13 cellular contexts compared by ENCODE assay signal in genomic region chr22:25051983-25052710, GRCh38.
A peak's percentile ranks its signal among the peaks of the same experiment; 100 is the strongest.
DNase-seq lines count a peak whose midpoint lies in the region; ATAC-seq and TF ChIP-seq lines count a peak whose summit lies in the region.
"Had no signal": no experiment of that assay in that cellular context is flagged by ENCODE, and none has a peak within 500 bp of the region (broad histone marks: within the 10 kb centered on the region; RNA-seq: fewer than 3 reads in every experiment).

No MANE protein-coding gene starts in this region.

- peaks cover 15% of the 10 kb centered on the region for H3K4me1 Mint-ChIP-seq in nephron progenitor cell

- H3K27me3 Mint-ChIP-seq in nephron progenitor cell (ENCODE audit: low read depth, poor library complexity): no peaks in the 10 kb centered on the region

- no peak overlapping the region for H3K4me3 Mint-ChIP-seq in nephron progenitor cell
- H3K4me3 Mint-ChIP-seq: T-helper 1 cell treated with Interleukin-12 subunit alpha and Interleukin-12 subunit beta and Interleukin-4 antibody, amounts not matched to agents 30 μg/mL and 1 μg/mL, for 36 hours had no signal

- peaks cover 13% of the 10 kb centered on the region for H3K9me3 Mint-ChIP-seq in nephron progenitor cell

- H3K27ac Mint-ChIP-seq in nephron progenitor cell: no peak overlapping the region
- H3K27ac Mint-ChIP-seq: T-helper 1 cell treated with Interleukin-12 subunit alpha and Interleukin-12 subunit beta and Interleukin-4 antibody, amounts not matched to agents 30 μg/mL and 1 μg/mL, for 36 hours had no signal

- H3K36me3 Mint-ChIP-seq in nephron progenitor cell (ENCODE audit: low read depth): peaks cover 34% of the 10 kb centered on the region

- intact Hi-C loops in Right ventricle myocardium superior (cut with DNase I) (loop anchor here (10.0 kb wide), 1 partner anchor 287 kb away; no protein-coding TSS in a partner anchor), cardiac septum (cut with DNase I) (no loop called here)

- peak; percentile 61 for DNase-seq in Right ventricle myocardium superior
- no peak for DNase-seq in cardiac septum (ENCODE audit: low spot score)
- peak; percentile 14 for DNase-seq in RPMI7951 (ENCODE audit: low read depth)
- peak; percentile 40 for DNase-seq in kidney tubule cell (ENCODE audit: low spot score)
- no peak for DNase-seq in stimulated activated CD4-positive, alpha-beta T cell treated with anti-CD3 and anti-CD28 coated beads, Interleukin-4, amount 100 ng/mL, for 4 hours
- DNase-seq in nephron progenitor cell: no peak
- DNase-seq in NCI-H2227 treated with DMSO at 0.1 percent for 48 hours (lab: John Stamatoyannopoulos, UW): no peak
- DNase-seq: activated CD4-positive, alpha-beta T cell treated with anti-CD3 and anti-CD28 coated beads for 4 hours; lower lobe of right lung; stimulated activated CD4-positive, alpha-beta T cell treated with anti-CD3 and anti-CD28 coated beads, Interleukin-15, amount 100 ng/mL, for 24 hours; tibial artery had no signal

- ATAC-seq in Right ventricle myocardium superior (ENCODE audit: poor library complexity) (peak; percentile 66), HG03045 (IDR thresholded peaks at IDR 0.05; ENCODE audit: unreplicated experiment) (no peak)
- ATAC-seq: lower lobe of right lung had no signal

- TF ChIP-seq CTCF in nephron progenitor cell (IDR thresholded peaks at IDR 0.05): no peak

Comparison
In these comparisons a context has a peak if more than half of its experiments do, and no peak if none do; other contexts are left out.
1. DNase-seq: peak in Right ventricle myocardium superior (single experiment), RPMI7951 (single experiment) and kidney tubule cell (single experiment); none in cardiac septum (single experiment), stimulated activated CD4-positive, alpha-beta T cell treated with anti-CD3 and anti-CD28 coated beads, Interleukin-4, amount 100 ng/mL, for 4 hours (0 of 2), nephron progenitor cell (single experiment) and NCI-H2227 treated with DMSO at 0.1 percent for 48 hours (single experiment).